Comparison of ENCODE assay signal across 24 cellular contexts in the genomic region with DNA sequence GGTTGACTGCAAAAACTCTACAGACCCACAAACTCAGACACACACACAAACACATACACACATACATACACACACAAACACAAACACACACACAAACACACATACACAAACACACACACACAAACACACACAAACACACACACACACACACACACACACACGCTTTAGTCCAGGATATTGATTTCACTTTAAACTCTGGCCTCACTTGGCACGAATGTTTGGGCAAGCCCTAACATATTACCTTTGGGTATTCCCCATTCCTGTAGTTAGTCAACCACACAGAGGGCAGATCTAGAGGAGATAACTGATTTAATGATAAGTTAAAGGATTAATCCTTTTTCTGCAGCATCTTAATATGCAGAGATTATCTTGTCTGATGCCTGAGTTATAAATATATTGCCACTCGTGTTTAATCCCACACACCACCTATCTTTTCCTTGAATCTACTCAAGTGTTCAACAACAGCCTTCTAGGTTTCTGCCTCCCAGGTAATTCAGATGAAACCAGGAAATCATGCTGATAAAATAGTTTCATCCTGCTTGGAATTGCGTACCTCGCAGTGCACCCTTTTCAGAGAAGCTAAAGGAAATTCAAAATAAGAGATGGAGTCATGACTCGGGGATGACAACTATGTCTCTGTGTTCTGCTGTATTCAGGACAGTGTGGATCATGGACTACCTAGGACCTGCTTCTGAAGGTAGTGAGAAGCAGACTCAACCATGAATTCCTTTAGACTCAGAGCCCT. TPM values are rescaled to one million over a fixed set of nuclear protein-coding genes. Genes with fewer than 3 reads are reported as not detected.
A peak's percentile ranks its signal among the peaks of the same experiment; 100 is the strongest.
DNase-seq lines count a peak whose midpoint lies in the region; ATAC-seq and TF ChIP-seq lines count a peak whose summit lies in the region.
"Had no signal": no experiment of that assay in that cellular context is flagged by ENCODE, and none has a peak within 500 bp of the region (broad histone marks: within the 10 kb centered on the region; RNA-seq: fewer than 3 reads in every experiment).

No MANE protein-coding gene starts in this region.

- H3K27ac ChIP-seq in body of pancreas (peak overlapping the region in 2 of 4 donors; percentile 5 to 43), liver (ENCODE audit: low read depth in 1 of 2, low read length in 2 of 2) (no peak overlapping the region), tibial artery (no peak overlapping the region)
- H3K27ac ChIP-seq: neural progenitor cell, testis, vagina had no signal

- no peak overlapping the region for H3K9ac ChIP-seq in liver (ENCODE audit: low read depth in 1 of 2, low read length in 2 of 2)
- H3K9ac ChIP-seq: neural progenitor cell had no signal

- ATAC-seq in body of pancreas (peak; percentile 77), GM18502 (IDR thresholded peaks at IDR 0.05; ENCODE audit: poor library complexity, unreplicated experiment) (no peak)
- ATAC-seq: activated CD8-positive, alpha-beta T cell treated with anti-CD3 and anti-CD28 coated beads, Interleukin-2, amount 10 ng/mL, durations not matched to agents 7 days and 5 days; stimulated activated naive CD8-positive, alpha-beta T cell treated with anti-CD3 and anti-CD28 coated beads, Interleukin-15, Interleukin-2, amounts not matched to agents 100 U/mL and 50 U/mL, for 24 hours had no signal

- H3K9me3 ChIP-seq in body of pancreas (no peaks in the 10 kb centered on the region), liver (ENCODE audit: control insufficient read depth in 4 of 4, low read length in 3 of 4) (no peaks in the 10 kb centered on the region), tibial artery (no peaks in the 10 kb centered on the region)
- H3K9me3 ChIP-seq: Caco-2, testis, vagina had no signal

- H3K4me1 ChIP-seq in body of pancreas (no peaks in the 10 kb centered on the region), liver (ENCODE audit: control insufficient read depth in 4 of 4, insufficient read depth in 4 of 4, low read length in 3 of 4) (no peaks in the 10 kb centered on the region), tibial artery (no peaks in the 10 kb centered on the region)
- H3K4me1 ChIP-seq: Caco-2, testis, vagina had no signal

- TF ChIP-seq RAD21 in liver (IDR thresholded peaks at IDR 0.05), result peak; percentile 24 to 42

- DNase-seq in DMS153 treated with DMSO at 0.1 percent for 48 hours (lab: John Stamatoyannopoulos, UW; ENCODE audit: unreplicated experiment) (peak; percentile 8), HT-29 (ENCODE audit: low spot score) (peak; percentile 3), body of pancreas (peak in 1 of 4 donors; percentile 33), activated T-cell treated with anti-CD3 and anti-CD28 coated beads for 4 hours (no peak), tibial artery (no peak), GM20000 (ENCODE audit: low spot score) (no peak)
- DNase-seq: activated CD8-positive, alpha-beta T cell treated with anti-CD3 and anti-CD28 coated beads, Interleukin-2, amount 10 ng/mL, durations not matched to agents 7 days and 5 days; activated gamma-delta T cell; C1 segment of cervical spinal cord; Caco-2; head of caudate nucleus; HFFc6; NCI-H1048; NCI-H1694 treated with DMSO at 0.1 percent for 48 hours; NCI-H2171 treated with DMSO at 0.1 percent for 48 hours; NCI-H526 treated with DMSO at 0.1 percent for 48 hours; stimulated activated CD4-positive, alpha-beta T cell treated with anti-CD3 and anti-CD28 coated beads, Interleukin-15, amount 100 ng/mL, for 24 hours; stimulated activated naive CD8-positive, alpha-beta T cell treated with anti-CD3 and anti-CD28 coated beads, Interleukin-15, Interleukin-2, amounts not matched to agents 100 U/mL and 50 U/mL, for 24 hours; T-helper 1 cell; testis had no signal

- TF ChIP-seq POLR2A in body of pancreas (IDR thresholded peaks at IDR 0.05), result no peak

- no peak for TF ChIP-seq CTCF in body of pancreas (IDR thresholded peaks at IDR 0.05)
- no peak for TF ChIP-seq CTCF in liver (IDR thresholded peaks at IDR 0.05; ENCODE audit: low read depth, low read length, missing input control)
- TF ChIP-seq CTCF in tibial artery (IDR thresholded peaks at IDR 0.05), result no peak
- no peak for TF ChIP-seq CTCF in GM20000 (IDR thresholded peaks at IDR 0.05; ENCODE audit: extremely low read depth, missing control alignments)

- H3K27me3 ChIP-seq in body of pancreas, result no peaks in the 10 kb centered on the region
- no peaks in the 10 kb centered on the region for H3K27me3 ChIP-seq in liver (ENCODE audit: control insufficient read depth in 4 of 4, insufficient read depth in 4 of 4, low read length in 3 of 4)
- H3K27me3 ChIP-seq in tibial artery, result no peaks in the 10 kb centered on the region
- H3K27me3 ChIP-seq: neural progenitor cell, testis, vagina had no signal

- H3K36me3 ChIP-seq in body of pancreas (replicated peaks in 1 of 2; ENCODE audit: insufficient read depth in 1 of 2, low read depth in 2 of 2) (no peaks in the 10 kb centered on the region), liver (ENCODE audit: control insufficient read depth in 4 of 4, insufficient read depth in 3 of 4, low read depth in 1 of 4, low read length in 3 of 4) (no peaks in the 10 kb centered on the region), tibial artery (no peaks in the 10 kb centered on the region)
- H3K36me3 ChIP-seq: neural progenitor cell, vagina had no signal

- H3K4me3 ChIP-seq in body of pancreas (no peak overlapping the region), liver (ENCODE audit: low read depth in 1 of 3, low read length in 3 of 3) (no peak overlapping the region), tibial artery (no peak overlapping the region)
- H3K4me3 ChIP-seq: neural progenitor cell, testis, vagina had no signal

- intact Hi-C loops in body of pancreas (cut with DNase I), result no loop called here
- intact Hi-C loops in tibial artery (cut with DNase I; ENCODE audit: low total_unique reads), result no loop called here

- WGBS in body of pancreas, 2 donors, result 36 to 40% methylated on average over 6 of the region's 6 CpGs
- 62% methylated on average over 6 of the region's 6 CpGs for WGBS in liver

TF ChIP-seq in liver, 16 proteins besides CTCF, POLR2A, EP300 and RAD21 (continues in another document):
- TF ChIP-seq NR2F2 (IDR thresholded peaks at IDR 0.05), result no peak
- no peak for TF ChIP-seq JUND (IDR thresholded peaks at IDR 0.05)
- peak; percentile 73 to 77 for TF ChIP-seq RXRA (IDR thresholded peaks at IDR 0.05)
- no peak for TF ChIP-seq TAF1 (conservative IDR thresholded peaks at IDR 0.05)
- no peak for TF ChIP-seq FOXA2 (IDR thresholded peaks at IDR 0.05)
- TF ChIP-seq EGR1 (IDR thresholded peaks at IDR 0.05; ENCODE audit: low read depth in 2 of 2), result no peak
- TF ChIP-seq, protein P1, sequence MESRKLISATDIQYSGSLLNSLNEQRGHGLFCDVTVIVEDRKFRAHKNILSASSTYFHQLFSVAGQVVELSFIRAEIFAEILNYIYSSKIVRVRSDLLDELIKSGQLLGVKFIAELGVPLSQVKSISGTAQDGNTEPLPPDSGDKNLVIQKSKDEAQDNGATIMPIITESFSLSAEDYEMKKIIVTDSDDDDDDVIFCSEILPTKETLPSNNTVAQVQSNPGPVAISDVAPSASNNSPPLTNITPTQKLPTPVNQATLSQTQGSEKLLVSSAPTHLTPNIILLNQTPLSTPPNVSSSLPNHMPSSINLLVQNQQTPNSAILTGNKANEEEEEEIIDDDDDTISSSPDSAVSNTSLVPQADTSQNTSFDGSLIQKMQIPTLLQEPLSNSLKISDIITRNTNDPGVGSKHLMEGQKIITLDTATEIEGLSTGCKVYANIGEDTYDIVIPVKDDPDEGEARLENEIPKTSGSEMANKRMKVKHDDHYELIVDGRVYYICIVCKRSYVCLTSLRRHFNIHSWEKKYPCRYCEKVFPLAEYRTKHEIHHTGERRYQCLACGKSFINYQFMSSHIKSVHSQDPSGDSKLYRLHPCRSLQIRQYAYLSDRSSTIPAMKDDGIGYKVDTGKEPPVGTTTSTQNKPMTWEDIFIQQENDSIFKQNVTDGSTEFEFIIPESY (IDR thresholded peaks at IDR 0.05), result no peak
- TF ChIP-seq HNF4A (conservative IDR thresholded peaks at IDR 0.05), result peak; percentile 22
- peak; percentile 36 for TF ChIP-seq SP1 (IDR thresholded peaks at IDR 0.05)
- no peak for TF ChIP-seq FOXA1 (IDR thresholded peaks at IDR 0.05)
- TF ChIP-seq, protein P2, sequence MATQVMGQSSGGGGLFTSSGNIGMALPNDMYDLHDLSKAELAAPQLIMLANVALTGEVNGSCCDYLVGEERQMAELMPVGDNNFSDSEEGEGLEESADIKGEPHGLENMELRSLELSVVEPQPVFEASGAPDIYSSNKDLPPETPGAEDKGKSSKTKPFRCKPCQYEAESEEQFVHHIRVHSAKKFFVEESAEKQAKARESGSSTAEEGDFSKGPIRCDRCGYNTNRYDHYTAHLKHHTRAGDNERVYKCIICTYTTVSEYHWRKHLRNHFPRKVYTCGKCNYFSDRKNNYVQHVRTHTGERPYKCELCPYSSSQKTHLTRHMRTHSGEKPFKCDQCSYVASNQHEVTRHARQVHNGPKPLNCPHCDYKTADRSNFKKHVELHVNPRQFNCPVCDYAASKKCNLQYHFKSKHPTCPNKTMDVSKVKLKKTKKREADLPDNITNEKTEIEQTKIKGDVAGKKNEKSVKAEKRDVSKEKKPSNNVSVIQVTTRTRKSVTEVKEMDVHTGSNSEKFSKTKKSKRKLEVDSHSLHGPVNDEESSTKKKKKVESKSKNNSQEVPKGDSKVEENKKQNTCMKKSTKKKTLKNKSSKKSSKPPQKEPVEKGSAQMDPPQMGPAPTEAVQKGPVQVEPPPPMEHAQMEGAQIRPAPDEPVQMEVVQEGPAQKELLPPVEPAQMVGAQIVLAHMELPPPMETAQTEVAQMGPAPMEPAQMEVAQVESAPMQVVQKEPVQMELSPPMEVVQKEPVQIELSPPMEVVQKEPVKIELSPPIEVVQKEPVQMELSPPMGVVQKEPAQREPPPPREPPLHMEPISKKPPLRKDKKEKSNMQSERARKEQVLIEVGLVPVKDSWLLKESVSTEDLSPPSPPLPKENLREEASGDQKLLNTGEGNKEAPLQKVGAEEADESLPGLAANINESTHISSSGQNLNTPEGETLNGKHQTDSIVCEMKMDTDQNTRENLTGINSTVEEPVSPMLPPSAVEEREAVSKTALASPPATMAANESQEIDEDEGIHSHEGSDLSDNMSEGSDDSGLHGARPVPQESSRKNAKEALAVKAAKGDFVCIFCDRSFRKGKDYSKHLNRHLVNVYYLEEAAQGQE (IDR thresholded peaks at IDR 0.05), result no peak
- peak in 1 of 2 donors; percentile 28 for TF ChIP-seq GABPA (IDR thresholded peaks at IDR 0.05 in 1 of 2, conservative IDR thresholded peaks at IDR 0.05 in 1 of 2)
- TF ChIP-seq HNF4G (IDR thresholded peaks at IDR 0.05), result no peak
- TF ChIP-seq, protein P3, sequence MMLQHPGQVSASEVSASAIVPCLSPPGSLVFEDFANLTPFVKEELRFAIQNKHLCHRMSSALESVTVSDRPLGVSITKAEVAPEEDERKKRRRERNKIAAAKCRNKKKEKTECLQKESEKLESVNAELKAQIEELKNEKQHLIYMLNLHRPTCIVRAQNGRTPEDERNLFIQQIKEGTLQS (IDR thresholded peaks at IDR 0.05), result no peak
- TF ChIP-seq YY1 (IDR thresholded peaks at IDR 0.05), result no peak

RNA-seq across cellular contexts. Expression of gene RUNX1, which starts 14.5 kb away (rescaled TPM):
- 17.6 and 26.7 TPM in 2 replicates for total RNA-seq in HT-29 (2014; rRNA removed; shearing (Covaris generic))
- total RNA-seq in body of pancreas (10 to 100 TPM in 1 of 2 donors, 1 to 10 TPM in 1; 4.9 to 12.5 TPM), liver (1 to 10 TPM; 5.0 to 7.2 TPM)
- 1 to 10 TPM in 1 of 2 donors, under 1 TPM in 1; 0.98 to 1.1 TPM for polyA plus RNA-seq in liver

Comparison
In these comparisons a context has a peak if more than half of its experiments do, and no peak if none do; other contexts are left out.
1. DNase-seq: peak in DMS153 treated with DMSO at 0.1 percent for 48 hours (single experiment) and HT-29 (single experiment); none in activated T-cell treated with anti-CD3 and anti-CD28 coated beads for 4 hours (single experiment), tibial artery (0 of 2) and GM20000 (single experiment).